1 cellular context compared by ENCODE assay signal in the genomic region with DNA sequence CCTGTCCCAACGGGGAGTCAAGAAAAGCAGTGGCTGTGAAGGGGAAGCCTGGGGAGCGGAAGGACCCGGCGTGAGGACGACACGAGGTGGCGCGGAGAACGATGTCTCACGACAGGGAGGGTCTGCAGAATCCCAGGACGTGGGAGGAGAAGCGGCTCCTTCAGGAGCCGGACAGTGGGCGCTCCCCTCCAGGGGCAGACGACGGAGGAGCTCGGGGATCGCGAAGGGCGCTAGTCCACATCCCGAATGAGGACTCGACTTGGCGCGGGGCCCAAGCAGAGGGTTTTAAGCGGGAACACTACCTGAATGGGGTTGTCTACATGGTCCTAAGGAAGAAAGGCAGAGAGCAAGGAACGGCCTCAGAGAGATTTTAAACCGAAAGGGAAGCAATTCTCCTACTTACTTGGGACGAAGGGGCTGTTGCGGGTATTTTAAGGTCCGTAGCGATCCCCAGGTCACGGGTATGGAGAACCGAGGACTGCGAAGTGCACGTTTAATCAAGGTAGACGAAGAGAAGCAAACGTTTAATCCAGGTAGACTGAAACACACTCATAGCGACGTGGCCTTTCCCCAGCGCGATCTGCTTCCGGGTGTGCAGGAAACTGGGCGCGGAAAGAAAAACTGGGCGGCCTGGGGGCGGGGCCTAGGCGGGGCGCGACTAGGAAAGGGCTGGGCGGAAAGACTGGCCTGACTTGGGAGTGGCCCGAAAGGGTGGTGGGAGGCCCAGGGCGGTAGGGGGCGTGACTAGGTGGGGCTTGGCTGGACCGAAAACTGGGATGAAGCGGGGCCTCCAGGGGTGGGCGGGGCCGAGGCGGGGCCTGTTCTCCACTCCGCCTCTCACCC.
TF ChIP-seq lines count a peak whose summit lies in the region.

A gene (minus strand): TSS at position 594 of the 843 bp plus-strand sequence. CDS start 10,964 bp downstream, outside the sequence.

TF ChIP-seq in K562, 482 proteins besides CTCF, POLR2A, EP300 and RAD21 (continued from another document and continues in another):
- TF ChIP-seq, protein P1, sequence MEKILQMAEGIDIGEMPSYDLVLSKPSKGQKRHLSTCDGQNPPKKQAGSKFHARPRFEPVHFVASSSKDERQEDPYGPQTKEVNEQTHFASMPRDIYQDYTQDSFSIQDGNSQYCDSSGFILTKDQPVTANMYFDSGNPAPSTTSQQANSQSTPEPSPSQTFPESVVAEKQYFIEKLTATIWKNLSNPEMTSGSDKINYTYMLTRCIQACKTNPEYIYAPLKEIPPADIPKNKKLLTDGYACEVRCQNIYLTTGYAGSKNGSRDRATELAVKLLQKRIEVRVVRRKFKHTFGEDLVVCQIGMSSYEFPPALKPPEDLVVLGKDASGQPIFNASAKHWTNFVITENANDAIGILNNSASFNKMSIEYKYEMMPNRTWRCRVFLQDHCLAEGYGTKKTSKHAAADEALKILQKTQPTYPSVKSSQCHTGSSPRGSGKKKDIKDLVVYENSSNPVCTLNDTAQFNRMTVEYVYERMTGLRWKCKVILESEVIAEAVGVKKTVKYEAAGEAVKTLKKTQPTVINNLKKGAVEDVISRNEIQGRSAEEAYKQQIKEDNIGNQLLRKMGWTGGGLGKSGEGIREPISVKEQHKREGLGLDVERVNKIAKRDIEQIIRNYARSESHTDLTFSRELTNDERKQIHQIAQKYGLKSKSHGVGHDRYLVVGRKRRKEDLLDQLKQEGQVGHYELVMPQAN (IDR thresholded peaks at IDR 0.05; ENCODE audit: borderline replicate concordance) = peak; percentile 61
- TF ChIP-seq NFIC (IDR thresholded peaks at IDR 0.05) (peak; percentile 72), ZNF184 (CRISPR knock-in tag; IDR thresholded peaks at IDR 0.05) (no peak), TAF9B (IDR thresholded peaks at IDR 0.05; ENCODE audit: partially characterized antibody) (peak; percentile 59), ZNF668 (CRISPR knock-in tag; IDR thresholded peaks at IDR 0.05) (no peak), ETV1 (tag; conservative IDR thresholded peaks at IDR 0.05; ENCODE audit: low read depth) (peak; percentile 17; the same call in 1 of the 2 replicates), DIDO1 (tag; IDR thresholded peaks at IDR 0.05; ENCODE audit: low read depth) (no peak), LCOR (CRISPR knock-in tag; IDR thresholded peaks at IDR 0.05) (no peak), RBM17 (IDR thresholded peaks at IDR 0.05; ENCODE audit: borderline replicate concordance, low read depth, low read length) (no peak), MTF1 (CRISPR knock-in tag; IDR thresholded peaks at IDR 0.05; ENCODE audit: borderline replicate concordance) (no peak), NR2C1 (IDR thresholded peaks at IDR 0.05) (peak; percentile 96), NR2C1 (tag; IDR thresholded peaks at IDR 0.05) (peak; percentile 96), SRF (CRISPR knock-in tag; IDR thresholded peaks at IDR 0.05) (peak in 1 of 2 experiments; percentile 75; a peak in 2 of 4 replicates), FOSL1 (tag; conservative IDR thresholded peaks at IDR 0.05) (no peak), C11orf30 (IDR thresholded peaks at IDR 0.05; ENCODE audit: low read depth) (peak; percentile 33; the same call in 1 of the 2 replicates), POLR2G (IDR thresholded peaks at IDR 0.05; ENCODE audit: low read depth, low read length) (peak; percentile 85), MTA3 (IDR thresholded peaks at IDR 0.05; ENCODE audit: borderline replicate concordance) (0 out of 2 replicates have a peak, but pooled peaks have one; percentile 20), PHF21A (IDR thresholded peaks at IDR 0.05; ENCODE audit: borderline replicate concordance, low read depth) (no peak), EGR1 (conservative IDR thresholded peaks at IDR 0.05) (peak; percentile 39), KDM4B (IDR thresholded peaks at IDR 0.05; ENCODE audit: borderline replicate concordance in 2 of 2, low read depth in 1 of 2) (peak in 1 of 2 experiments; percentile 57; a peak in 1 of 4 replicates), CAMTA2 (CRISPR knock-in tag; conservative IDR thresholded peaks at IDR 0.05) (no peak), ZSCAN29 (IDR thresholded peaks at IDR 0.05) (peak; percentile 83; the same call in 1 of the 2 replicates), WHSC1 (IDR thresholded peaks at IDR 0.05; ENCODE audit: low read length) (no peak), ZBTB17 (CRISPR knock-in tag; IDR thresholded peaks at IDR 0.05) (no peak), CBFA2T3 (IDR thresholded peaks at IDR 0.05) (no peak), TOE1 (IDR thresholded peaks at IDR 0.05; ENCODE audit: borderline replicate concordance) (no peak), TOE1 (CRISPR knock-in tag; IDR thresholded peaks at IDR 0.05; ENCODE audit: borderline replicate concordance, low read depth) (no peak), CBFB (CRISPR knock-in tag; IDR thresholded peaks at IDR 0.05) (no peak), ATF7 (IDR thresholded peaks at IDR 0.05) (peak; percentile 19; the same call in 1 of the 2 replicates), XRCC5 (IDR thresholded peaks at IDR 0.05; ENCODE audit: low read depth, low read length) (no peak), RBM34 (IDR thresholded peaks at IDR 0.05; ENCODE audit: borderline replicate concordance, insufficient read depth, low read length) (no peak), HDAC1 (IDR thresholded peaks at IDR 0.05) (peak in 1 of 2 experiments; percentile 53; a peak in 2 of 4 replicates), MTA2 (IDR thresholded peaks at IDR 0.05; ENCODE audit: low read depth) (no peak), ELF1 (tag; IDR thresholded peaks at IDR 0.05) (peak; percentile 93), RBBP5 (IDR thresholded peaks at IDR 0.05; ENCODE audit: borderline replicate concordance, insufficient read depth, low read length, poor library complexity, severe bottlenecking) (peak; percentile 49), POLR2AphosphoS5 (IDR thresholded peaks at IDR 0.05; ENCODE audit: control insufficient read depth, insufficient read depth, low read depth, low read length) (peak; percentile 76), HNRNPL (IDR thresholded peaks at IDR 0.05; ENCODE audit: low read depth, low read length) (no peak), FOXJ2 (tag; IDR thresholded peaks at IDR 0.05) (no peak), NR2C2 (CRISPR knock-in tag; IDR thresholded peaks at IDR 0.05) (peak; percentile 82), NR2C2 (tag; IDR thresholded peaks at IDR 0.05) (peak; percentile 98), SIRT6 (IDR thresholded peaks at IDR 0.05; ENCODE audit: low read depth, low read length) (no peak), CHCHD3 (CRISPR knock-in tag; IDR thresholded peaks at IDR 0.05) (no peak), NR3C1 (CRISPR knock-in tag; IDR thresholded peaks at IDR 0.05) (no peak), KDM1A (IDR thresholded peaks at IDR 0.05) (no peak), NCOR1 (IDR thresholded peaks at IDR 0.05) (no peak), IRF2 (CRISPR knock-in tag; IDR thresholded peaks at IDR 0.05) (no peak), KAT7 (CRISPR knock-in tag; IDR thresholded peaks at IDR 0.05; ENCODE audit: borderline replicate concordance) (peak; percentile 57; the same call in 1 of the 2 replicates), HNRNPUL1 (IDR thresholded peaks at IDR 0.05; ENCODE audit: low read length) (no peak)
- TF ChIP-seq, protein P2, sequence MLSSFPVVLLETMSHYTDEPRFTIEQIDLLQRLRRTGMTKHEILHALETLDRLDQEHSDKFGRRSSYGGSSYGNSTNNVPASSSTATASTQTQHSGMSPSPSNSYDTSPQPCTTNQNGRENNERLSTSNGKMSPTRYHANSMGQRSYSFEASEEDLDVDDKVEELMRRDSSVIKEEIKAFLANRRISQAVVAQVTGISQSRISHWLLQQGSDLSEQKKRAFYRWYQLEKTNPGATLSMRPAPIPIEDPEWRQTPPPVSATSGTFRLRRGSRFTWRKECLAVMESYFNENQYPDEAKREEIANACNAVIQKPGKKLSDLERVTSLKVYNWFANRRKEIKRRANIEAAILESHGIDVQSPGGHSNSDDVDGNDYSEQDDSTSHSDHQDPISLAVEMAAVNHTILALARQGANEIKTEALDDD (IDR thresholded peaks at IDR 0.05) = peak; percentile 79
- TF ChIP-seq, protein P3, sequence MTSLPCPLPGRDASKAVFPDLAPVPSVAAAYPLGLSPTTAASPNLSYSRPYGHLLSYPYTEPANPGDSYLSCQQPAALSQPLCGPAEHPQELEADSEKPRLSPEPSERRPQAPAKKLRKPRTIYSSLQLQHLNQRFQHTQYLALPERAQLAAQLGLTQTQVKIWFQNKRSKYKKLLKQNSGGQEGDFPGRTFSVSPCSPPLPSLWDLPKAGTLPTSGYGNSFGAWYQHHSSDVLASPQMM (CRISPR knock-in tag; IDR thresholded peaks at IDR 0.05) = no peak
- TF ChIP-seq, protein P4, sequence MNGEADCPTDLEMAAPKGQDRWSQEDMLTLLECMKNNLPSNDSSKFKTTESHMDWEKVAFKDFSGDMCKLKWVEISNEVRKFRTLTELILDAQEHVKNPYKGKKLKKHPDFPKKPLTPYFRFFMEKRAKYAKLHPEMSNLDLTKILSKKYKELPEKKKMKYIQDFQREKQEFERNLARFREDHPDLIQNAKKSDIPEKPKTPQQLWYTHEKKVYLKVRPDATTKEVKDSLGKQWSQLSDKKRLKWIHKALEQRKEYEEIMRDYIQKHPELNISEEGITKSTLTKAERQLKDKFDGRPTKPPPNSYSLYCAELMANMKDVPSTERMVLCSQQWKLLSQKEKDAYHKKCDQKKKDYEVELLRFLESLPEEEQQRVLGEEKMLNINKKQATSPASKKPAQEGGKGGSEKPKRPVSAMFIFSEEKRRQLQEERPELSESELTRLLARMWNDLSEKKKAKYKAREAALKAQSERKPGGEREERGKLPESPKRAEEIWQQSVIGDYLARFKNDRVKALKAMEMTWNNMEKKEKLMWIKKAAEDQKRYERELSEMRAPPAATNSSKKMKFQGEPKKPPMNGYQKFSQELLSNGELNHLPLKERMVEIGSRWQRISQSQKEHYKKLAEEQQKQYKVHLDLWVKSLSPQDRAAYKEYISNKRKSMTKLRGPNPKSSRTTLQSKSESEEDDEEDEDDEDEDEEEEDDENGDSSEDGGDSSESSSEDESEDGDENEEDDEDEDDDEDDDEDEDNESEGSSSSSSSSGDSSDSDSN (IDR thresholded peaks at IDR 0.05; ENCODE audit: borderline replicate concordance in 1 of 2, low read depth in 2 of 2, low read length in 2 of 2) = peak in 1 of 2 experiments; percentile 18; a peak in 1 of 4 replicates
- TF ChIP-seq, protein P5, sequence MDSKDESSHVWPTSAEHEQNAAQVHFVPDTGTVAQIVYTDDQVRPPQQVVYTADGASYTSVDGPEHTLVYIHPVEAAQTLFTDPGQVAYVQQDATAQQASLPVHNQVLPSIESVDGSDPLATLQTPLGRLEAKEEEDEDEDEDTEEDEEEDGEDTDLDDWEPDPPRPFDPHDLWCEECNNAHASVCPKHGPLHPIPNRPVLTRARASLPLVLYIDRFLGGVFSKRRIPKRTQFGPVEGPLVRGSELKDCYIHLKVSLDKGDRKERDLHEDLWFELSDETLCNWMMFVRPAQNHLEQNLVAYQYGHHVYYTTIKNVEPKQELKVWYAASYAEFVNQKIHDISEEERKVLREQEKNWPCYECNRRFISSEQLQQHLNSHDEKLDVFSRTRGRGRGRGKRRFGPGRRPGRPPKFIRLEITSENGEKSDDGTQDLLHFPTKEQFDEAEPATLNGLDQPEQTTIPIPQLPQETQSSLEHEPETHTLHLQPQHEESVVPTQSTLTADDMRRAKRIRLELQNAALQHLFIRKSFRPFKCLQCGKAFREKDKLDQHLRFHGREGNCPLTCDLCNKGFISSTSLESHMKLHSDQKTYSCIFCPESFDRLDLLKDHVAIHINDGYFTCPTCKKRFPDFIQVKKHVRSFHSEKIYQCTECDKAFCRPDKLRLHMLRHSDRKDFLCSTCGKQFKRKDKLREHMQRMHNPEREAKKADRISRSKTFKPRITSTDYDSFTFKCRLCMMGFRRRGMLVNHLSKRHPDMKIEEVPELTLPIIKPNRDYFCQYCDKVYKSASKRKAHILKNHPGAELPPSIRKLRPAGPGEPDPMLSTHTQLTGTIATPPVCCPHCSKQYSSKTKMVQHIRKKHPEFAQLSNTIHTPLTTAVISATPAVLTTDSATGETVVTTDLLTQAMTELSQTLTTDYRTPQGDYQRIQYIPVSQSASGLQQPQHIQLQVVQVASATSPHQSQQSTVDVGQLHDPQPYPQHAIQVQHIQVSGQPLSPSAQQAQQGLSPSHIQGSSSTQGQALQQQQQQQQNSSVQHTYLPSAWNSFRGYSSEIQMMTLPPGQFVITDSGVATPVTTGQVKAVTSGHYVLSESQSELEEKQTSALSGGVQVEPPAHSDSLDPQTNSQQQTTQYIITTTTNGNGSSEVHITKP (IDR thresholded peaks at IDR 0.05; ENCODE audit: partially characterized antibody) = peak; percentile 31
- TF ChIP-seq, protein P6, sequence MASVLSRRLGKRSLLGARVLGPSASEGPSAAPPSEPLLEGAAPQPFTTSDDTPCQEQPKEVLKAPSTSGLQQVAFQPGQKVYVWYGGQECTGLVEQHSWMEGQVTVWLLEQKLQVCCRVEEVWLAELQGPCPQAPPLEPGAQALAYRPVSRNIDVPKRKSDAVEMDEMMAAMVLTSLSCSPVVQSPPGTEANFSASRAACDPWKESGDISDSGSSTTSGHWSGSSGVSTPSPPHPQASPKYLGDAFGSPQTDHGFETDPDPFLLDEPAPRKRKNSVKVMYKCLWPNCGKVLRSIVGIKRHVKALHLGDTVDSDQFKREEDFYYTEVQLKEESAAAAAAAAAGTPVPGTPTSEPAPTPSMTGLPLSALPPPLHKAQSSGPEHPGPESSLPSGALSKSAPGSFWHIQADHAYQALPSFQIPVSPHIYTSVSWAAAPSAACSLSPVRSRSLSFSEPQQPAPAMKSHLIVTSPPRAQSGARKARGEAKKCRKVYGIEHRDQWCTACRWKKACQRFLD (CRISPR knock-in tag; IDR thresholded peaks at IDR 0.05) = no peak
- TF ChIP-seq, protein P7, sequence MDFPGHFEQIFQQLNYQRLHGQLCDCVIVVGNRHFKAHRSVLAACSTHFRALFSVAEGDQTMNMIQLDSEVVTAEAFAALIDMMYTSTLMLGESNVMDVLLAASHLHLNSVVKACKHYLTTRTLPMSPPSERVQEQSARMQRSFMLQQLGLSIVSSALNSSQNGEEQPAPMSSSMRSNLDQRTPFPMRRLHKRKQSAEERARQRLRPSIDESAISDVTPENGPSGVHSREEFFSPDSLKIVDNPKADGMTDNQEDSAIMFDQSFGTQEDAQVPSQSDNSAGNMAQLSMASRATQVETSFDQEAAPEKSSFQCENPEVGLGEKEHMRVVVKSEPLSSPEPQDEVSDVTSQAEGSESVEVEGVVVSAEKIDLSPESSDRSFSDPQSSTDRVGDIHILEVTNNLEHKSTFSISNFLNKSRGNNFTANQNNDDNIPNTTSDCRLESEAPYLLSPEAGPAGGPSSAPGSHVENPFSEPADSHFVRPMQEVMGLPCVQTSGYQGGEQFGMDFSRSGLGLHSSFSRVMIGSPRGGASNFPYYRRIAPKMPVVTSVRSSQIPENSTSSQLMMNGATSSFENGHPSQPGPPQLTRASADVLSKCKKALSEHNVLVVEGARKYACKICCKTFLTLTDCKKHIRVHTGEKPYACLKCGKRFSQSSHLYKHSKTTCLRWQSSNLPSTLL (IDR thresholded peaks at IDR 0.05) = no peak
- TF ChIP-seq, protein P8, sequence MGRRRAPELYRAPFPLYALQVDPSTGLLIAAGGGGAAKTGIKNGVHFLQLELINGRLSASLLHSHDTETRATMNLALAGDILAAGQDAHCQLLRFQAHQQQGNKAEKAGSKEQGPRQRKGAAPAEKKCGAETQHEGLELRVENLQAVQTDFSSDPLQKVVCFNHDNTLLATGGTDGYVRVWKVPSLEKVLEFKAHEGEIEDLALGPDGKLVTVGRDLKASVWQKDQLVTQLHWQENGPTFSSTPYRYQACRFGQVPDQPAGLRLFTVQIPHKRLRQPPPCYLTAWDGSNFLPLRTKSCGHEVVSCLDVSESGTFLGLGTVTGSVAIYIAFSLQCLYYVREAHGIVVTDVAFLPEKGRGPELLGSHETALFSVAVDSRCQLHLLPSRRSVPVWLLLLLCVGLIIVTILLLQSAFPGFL (CRISPR knock-in tag; IDR thresholded peaks at IDR 0.05) = no peak
